In the genomic region with DNA sequence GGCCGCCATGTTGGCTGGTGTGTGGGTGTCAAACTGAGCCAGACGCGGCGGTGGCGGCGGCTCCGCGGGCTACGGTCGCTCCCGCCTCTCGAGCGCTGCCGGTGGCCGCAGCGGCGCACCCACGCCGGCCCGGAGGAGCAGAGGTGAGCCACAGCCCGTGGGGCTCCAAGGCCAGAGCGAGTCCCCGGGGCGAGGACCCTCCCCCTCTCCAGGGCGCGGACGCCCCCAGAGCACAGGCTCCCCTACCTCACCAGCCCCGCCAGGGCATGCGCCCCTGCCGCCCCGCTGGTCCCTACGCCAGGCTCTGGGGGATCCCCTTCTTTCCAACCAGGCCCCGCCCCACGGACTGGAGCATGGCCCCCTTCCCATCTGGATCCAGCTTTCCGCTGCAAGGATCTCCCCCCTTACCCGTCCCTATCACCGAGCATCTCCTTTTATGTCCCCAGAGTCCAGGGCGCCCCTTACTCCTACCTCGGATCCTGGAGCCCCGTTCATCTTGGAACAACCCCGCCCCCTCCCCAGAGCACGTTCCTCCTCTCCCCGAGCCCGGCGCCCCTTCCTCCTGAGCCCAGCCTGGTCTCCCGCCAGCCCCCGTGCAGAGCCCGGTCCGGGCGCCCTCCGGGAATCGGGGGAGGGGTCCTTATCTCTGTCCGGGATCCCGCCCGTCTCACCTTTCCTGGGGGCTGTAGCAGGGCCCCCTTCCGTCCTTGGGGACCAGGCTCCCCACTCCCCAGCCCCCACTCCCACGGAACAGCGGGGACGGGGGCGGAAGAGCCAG, we compare ENCODE assay signal across 8 cellular contexts. TPM values are rescaled to one million over a fixed set of nuclear protein-coding genes. Genes with fewer than 3 reads are reported as not detected.
DNase-seq lines count a peak whose midpoint lies in the region; ATAC-seq, FAIRE-seq and TF ChIP-seq lines count a peak whose summit lies in the region.

No MANE protein-coding gene starts in this region.

- TF ChIP-seq CTCF in A673 (conservative IDR thresholded peaks at IDR 0.05; ENCODE audit: low read depth, low read length) (0 out of 2 replicates have a peak, but pooled peaks have one; percentile 11), WI38 (IDR thresholded peaks at IDR 0.05; ENCODE audit: low read depth, low read length) (no peak), H1 (IDR thresholded peaks at IDR 0.05; ENCODE audit: control extremely low read depth in 1 of 3, insufficient read depth in 1 of 3, low read depth in 1 of 3, low read length in 3 of 3) (no peak), suprapubic skin (IDR thresholded peaks at IDR 0.05) (peak in 1 of 2 donors; percentile 4)

- no peak for TF ChIP-seq EP300 in H1 (IDR thresholded peaks at IDR 0.05; ENCODE audit: borderline replicate concordance in 1 of 2, low read depth in 2 of 2, low read length in 2 of 2)
- TF ChIP-seq EP300 in suprapubic skin (IDR thresholded peaks at IDR 0.05), result no peak

- peak; percentile 54 for TF ChIP-seq POLR2A in GM18951 (IDR thresholded peaks at IDR 0.05; ENCODE audit: extremely low read depth, insufficient read depth, insufficient read length)
- peak in 1 of 2 experiments; percentile 49; a peak in 1 of 3 replicates for TF ChIP-seq POLR2A in H1 (IDR thresholded peaks at IDR 0.05; ENCODE audit: control extremely low read depth in 1 of 2, low read depth in 2 of 2, low read length in 2 of 2)
- peak in 1 of 2 donors; percentile 46 for TF ChIP-seq POLR2A in suprapubic skin (IDR thresholded peaks at IDR 0.05)

- H3K18ac ChIP-seq in H1 (ENCODE audit: extremely low read depth, low read length), result peak overlapping the region; percentile 71

- no peak for FAIRE-seq in H1 (lab: Jason Lieb, UNC)

- peak overlapping the region; percentile 94 for H3K4me3 ChIP-seq in A673 (ENCODE audit: low read depth, low read length, poor library complexity, severe bottlenecking)
- peak overlapping the region; percentile 95 for H3K4me3 ChIP-seq in WI38 (ENCODE audit: low read depth, low read length)
- peak overlapping the region; percentile 86 to 97 (median 90) for H3K4me3 ChIP-seq in H1 (ENCODE audit: extremely low read depth in 1 of 4, insufficient read depth in 2 of 4, low read depth in 3 of 4, low read length in 4 of 4)
- peak overlapping the region; percentile 94 to 99 for H3K4me3 ChIP-seq in muscle layer of colon (ENCODE audit: low read depth in 1 of 2, low read length in 2 of 2)
- H3K4me3 ChIP-seq in suprapubic skin, result peak overlapping the region; percentile 83

- H3K27me3 ChIP-seq in A673 (replicated peaks; ENCODE audit: insufficient read depth, low read depth, low read length, poor library complexity) (no peaks in the 10 kb centered on the region), H1 (replicated peaks in 1 of 4; ENCODE audit: control insufficient read depth in 3 of 4, extremely low read depth in 1 of 4, insufficient read depth in 3 of 4, low read length in 3 of 4) (no peaks in the 10 kb centered on the region), muscle layer of colon (ENCODE audit: control insufficient read depth in 1 of 2, insufficient read depth in 2 of 2, low read length in 2 of 2) (no peaks in the 10 kb centered on the region), suprapubic skin (no peaks in the 10 kb centered on the region)

- 1% methylated on average over 15 of the region's 60 CpGs; no CpG with 5 or more reads in 1 of the 2 experiments for WGBS in H1 (ENCODE audit: extremely low coverage in 1 of 2, insufficient coverage in 1 of 2, insufficient read length in 1 of 2, insufficient replicate concordance in 2 of 2, low coverage in 1 of 2, low lambda C conversion rate in 2 of 2, missing lambda C conversion rate in 1 of 2), 2 experiments
- 1% methylated on average over 24 of the region's 60 CpGs for WGBS in suprapubic skin

- no peak overlapping the region for H2BK12ac ChIP-seq in H1 (ENCODE audit: low read depth, low read length)

- H2BK15ac ChIP-seq in H1 (ENCODE audit: low read length), result no peak overlapping the region

- BruUV-seq in A673 (replicated peaks; lab: Mats Ljungman, UMichigan), result no TSS peak

- no peak overlapping the region; the same call in 1 of the 2 replicates for H2AFZ ChIP-seq in H1 (ENCODE audit: low read length)

- no peak overlapping the region for H2BK20ac ChIP-seq in H1 (ENCODE audit: low read length)

- peaks cover 2 to 8% of the 10 kb centered on the region in 2 experiments for H4K20me1 ChIP-seq in H1 (replicated peaks in 1 of 2; ENCODE audit: control insufficient read depth in 1 of 2, insufficient read depth in 2 of 2, low read length in 2 of 2)

- H2BK120ac ChIP-seq in H1 (replicated peaks; ENCODE audit: low read depth, low read length), result no peak overlapping the region

- POLR2A ChIA-PET in A673 (lab: Charles Lee; ENCODE audit: low non-redundant PET), result no interaction called here
- POLR2A ChIA-PET in H1 (lab: Charles Lee; ENCODE audit: partially characterized antibody), result no interaction called here

- TF ChIP-seq RAD21 in H1 (IDR thresholded peaks at IDR 0.05 in 1 of 2, conservative IDR thresholded peaks at IDR 0.05 in 1 of 2; ENCODE audit: low read depth in 2 of 2, low read length in 2 of 2), result no peak; a peak in 1 of 4 replicates

- H3K14ac ChIP-seq in H1 (ENCODE audit: insufficient read length), result no peak overlapping the region

- intact Hi-C loops in A673 (cut with micrococcal nuclease; ENCODE audit: unreplicated experiment), result no loop called here

- H3K4me2 ChIP-seq in H1 (ENCODE audit: insufficient read depth in 1 of 2, low read depth in 2 of 2, low read length in 2 of 2), result peak overlapping the region; percentile 78 to 92

- H3K36me3 ChIP-seq in A673 (ENCODE audit: insufficient read depth, low read length, poor library complexity, severe bottlenecking), result no peaks in the 10 kb centered on the region
- H3K36me3 ChIP-seq in H1 (ENCODE audit: control insufficient read depth in 2 of 4, insufficient read depth in 4 of 4, low read length in 3 of 4), result no peaks in the 10 kb centered on the region
- no peaks in the 10 kb centered on the region for H3K36me3 ChIP-seq in muscle layer of colon (ENCODE audit: insufficient read depth, low read length)
- no peaks in the 10 kb centered on the region for H3K36me3 ChIP-seq in suprapubic skin

- peak overlapping the region; percentile 72 for H4K5ac ChIP-seq in H1 (ENCODE audit: insufficient read length, low read depth, low read length)

- peaks cover 7% of the 10 kb centered on the region for H3K79me1 ChIP-seq in H1 (ENCODE audit: low read depth, low read length)

- H3K9ac ChIP-seq in H1 (replicated peaks in 1 of 4; ENCODE audit: extremely low read depth in 1 of 4, low read depth in 3 of 4, low read length in 3 of 4) (peak overlapping the region; percentile 57 to 79 (median 64)), muscle layer of colon (ENCODE audit: low read length) (peak overlapping the region; percentile 65)

- in situ Hi-C loops in GM18951 (cut with MboI; ENCODE audit: low sequenced_read_pairs, unreplicated experiment), result no loop called here

- H3K23me2 ChIP-seq in H1 (ENCODE audit: low read depth, low read length), result peaks cover 7% of the 10 kb centered on the region

- H4K91ac ChIP-seq in H1 (replicated peaks; ENCODE audit: insufficient read length, low read length), result no peak overlapping the region

- ATAC-seq in HG03175 (IDR thresholded peaks at IDR 0.05; ENCODE audit: unreplicated experiment) (peak; percentile 74), HG03469 (IDR thresholded peaks at IDR 0.05; ENCODE audit: unreplicated experiment) (no peak)

- H2BK5ac ChIP-seq in H1 (ENCODE audit: low read depth, low read length), result peak overlapping the region; percentile 35; the same call in 1 of the 2 replicates

- H4K8ac ChIP-seq in H1 (ENCODE audit: extremely low read depth, insufficient read depth, low read length), result peak overlapping the region; percentile 93

- H3K79me2 ChIP-seq in H1 (ENCODE audit: control insufficient read depth in 1 of 2, insufficient read depth in 2 of 2, low read length in 2 of 2), result peaks cover 5 to 42% of the 10 kb centered on the region in 2 experiments; a peak in 2 of 4 replicates

- DNase-seq in A673 (ENCODE audit: low spot score) (peak; percentile 62), H1 (ENCODE audit: low read depth in 1 of 2, low spot score in 2 of 2) (peak in 1 of 2 experiments; percentile 84), suprapubic skin (ENCODE audit: low spot score in 2 of 2) (peak; percentile 79 to 80)

- H3K56ac ChIP-seq in H1 (replicated peaks; ENCODE audit: insufficient read length, low read depth, low read length), result peak overlapping the region; percentile 59

- H3K9me3 ChIP-seq in A673 (ENCODE audit: low read depth, low read length, poor library complexity, severe bottlenecking) (no peaks in the 10 kb centered on the region), H1 (ENCODE audit: insufficient read depth in 2 of 2, low read depth in 1 of 2, low read length in 1 of 2) (no peaks in the 10 kb centered on the region), muscle layer of colon (ENCODE audit: low read length) (no peaks in the 10 kb centered on the region), suprapubic skin (no peaks in the 10 kb centered on the region)

- no peak overlapping the region for H2AK5ac ChIP-seq in H1 (ENCODE audit: low read depth, low read length)

- H3K23ac ChIP-seq in H1 (ENCODE audit: insufficient read length), result no peak overlapping the region

- CTCF ChIA-PET in A673 (lab: Charles Lee) (no interaction called here), H1 (lab: Charles Lee; ENCODE audit: partially characterized antibody) (interaction anchor here (2.7 kb wide), 1 partner anchor 83 kb away, joined by 6 read pairs; no protein-coding TSS in a partner anchor)

- H3K27ac ChIP-seq in A673 (ENCODE audit: low read depth, low read length, poor library complexity, severe bottlenecking) (peak overlapping the region; percentile 80), H1 (ENCODE audit: low read depth, low read length) (peak overlapping the region; percentile 68; the same call in 1 of the 2 replicates), muscle layer of colon (ENCODE audit: low read depth, low read length) (peak overlapping the region; percentile 88), suprapubic skin (peak overlapping the region; percentile 95)

- H3K4ac ChIP-seq in H1 (replicated peaks; ENCODE audit: insufficient read length, low read depth, low read length), result no peak overlapping the region

- H3K4me1 ChIP-seq in A673 (ENCODE audit: insufficient read depth, low read length, poor library complexity, severe bottlenecking), result no peaks in the 10 kb centered on the region
- peaks cover 0 to 7% (median 3%) of the 10 kb centered on the region in 4 experiments; a peak in 4 of 7 replicates for H3K4me1 ChIP-seq in H1 (replicated peaks in 1 of 4; ENCODE audit: control insufficient read depth in 3 of 4, insufficient read depth in 4 of 4, low read length in 3 of 4)
- peaks cover 15% of the 10 kb centered on the region for H3K4me1 ChIP-seq in muscle layer of colon (ENCODE audit: insufficient read depth, low read length)
- peaks cover 33% of the 10 kb centered on the region for H3K4me1 ChIP-seq in suprapubic skin

RNA-seq across cellular contexts. Expression of gene EPN2, which starts 0.4 kb away (rescaled TPM):
- total RNA-seq in A673 (2021) (52.0 and 55.6 TPM in 2 replicates), suprapubic skin (100 to 1,000 TPM in 3 of 4 donors, 10 to 100 TPM in 1; 95.9 to 276 (median 131) TPM)
- 40.8 and 55.8 TPM in 2 replicates for total RNA-seq in H1 (2021; fragmentation: NEBNext Ultra II Directional; extraction: Animal tissue kit (Norgen Biotek cat#: 25700))
- polyA plus RNA-seq in H1 (2011; rRNA removed), result 28.7 and 39.3 TPM in 2 replicates
- 33.0 TPM for polyA plus RNA-seq in H1 (2011; cell fraction: cytosol; rRNA removed)
- 90.8 TPM for polyA plus RNA-seq in H1 (2011; cell fraction: nucleus; rRNA removed)
- 33.3 to 40.6 TPM (median 36.7 TPM) in 4 replicates for polyA plus RNA-seq in H1 (2012, experiment 1 of 2)
- 12.2 TPM for polyA plus RNA-seq in H1 (2012, experiment 2 of 2)
- 35.2 TPM for polyA plus RNA-seq in H1 (2013, experiment 1 of 2)
- 32.9 TPM for polyA plus RNA-seq in H1 (2013, experiment 2 of 2)
- polyA minus RNA-seq in H1 (2011; rRNA and poly(A)+ RNA removed), result 61.5 and 78.1 TPM in 2 replicates
- polyA minus RNA-seq in H1 (2011; cell fraction: cytosol; rRNA and poly(A)+ RNA removed), result 30.4 TPM
- 51.2 TPM for polyA minus RNA-seq in H1 (2011; cell fraction: nucleus; rRNA and poly(A)+ RNA removed)
